8 cellular contexts compared by ENCODE assay signal in genomic region chr10:119209050-119209735, GRCh38. TPM values are rescaled to one million over a fixed set of nuclear protein-coding genes. Genes with fewer than 3 reads are reported as not detected.
DNase-seq lines count a peak whose midpoint lies in the region; ATAC-seq and TF ChIP-seq lines count a peak whose summit lies in the region.

No MANE protein-coding gene starts in this region.

- H3K79me2 ChIP-seq in DOHH2 (ENCODE audit: control insufficient read depth, low read length): no peaks in the 10 kb centered on the region; the same call in 1 of the 2 replicates

- peaks cover 36% of the 10 kb centered on the region for H3K4me1 ChIP-seq in DOHH2 (ENCODE audit: control insufficient read depth, low read length)

- H3F3A ChIP-seq in DOHH2 (ENCODE audit: control insufficient read depth, insufficient read depth): peaks cover 13% of the 10 kb centered on the region

- peaks cover 6% of the 10 kb centered on the region; the same call in 1 of the 2 replicates for H3K27me3 ChIP-seq in DOHH2 (ENCODE audit: control insufficient read depth, low read length)

- H3K9me2 ChIP-seq in DOHH2 (replicated peaks; ENCODE audit: control insufficient read depth, low read length): no peaks in the 10 kb centered on the region

- peaks cover 4% of the 10 kb centered on the region; the same call in 1 of the 2 replicates for H4K20me1 ChIP-seq in DOHH2 (ENCODE audit: control insufficient read depth, insufficient read depth, low read depth, low read length)

- H3K4me3 ChIP-seq in DOHH2 (ENCODE audit: low read length): peak overlapping the region; percentile 93

- peak; percentile 31 for DNase-seq in activated CD4-positive, CD25-positive, alpha-beta regulatory T cell treated with anti-CD3 and anti-CD28 coated beads, Interleukin-2, amount 50 U/mL, for 16 hours (ENCODE audit: low read depth, low spot score)
- peak; percentile 62 for DNase-seq in cerebellum (ENCODE audit: low spot score)
- DNase-seq in kidney glomerular epithelial cell (lab: John Stamatoyannopoulos, UW): peak; percentile 31
- DNase-seq in stimulated activated CD4-positive, alpha-beta T cell treated with anti-CD3 and anti-CD28 coated beads, Interleukin-1b, Interleukin-23, amount 100 ng/mL, for 4 hours (ENCODE audit: low read depth in 2 of 2): peak; percentile 42 to 46

- H3K36me3 ChIP-seq in DOHH2 (ENCODE audit: control insufficient read depth, low read length) (no peaks in the 10 kb centered on the region), KOPT-K1 (ENCODE audit: insufficient read depth, low read length) (no peaks in the 10 kb centered on the region)

- H3K4me2 ChIP-seq in DOHH2 (ENCODE audit: low read length): peak overlapping the region; percentile 91

- peak; percentile 91 for TF ChIP-seq CTCF in DOHH2 (IDR thresholded peaks at IDR 0.05; ENCODE audit: low read depth, low read length, poor library complexity, severe bottlenecking)

- H3K27ac ChIP-seq in DOHH2 (ENCODE audit: low read depth, low read length): peak overlapping the region; percentile 15; the same call in 1 of the 2 replicates
- peak overlapping the region; percentile 92 for H3K27ac ChIP-seq in KOPT-K1 (ENCODE audit: low read depth, low read length, poor library complexity, severe bottlenecking)

- no peak for ATAC-seq in GM18519 (IDR thresholded peaks at IDR 0.05; ENCODE audit: low FRiP score, unreplicated experiment)
- ATAC-seq in HG03520 (IDR thresholded peaks at IDR 0.05; ENCODE audit: unreplicated experiment): no peak

- no peaks in the 10 kb centered on the region for H3K9me3 ChIP-seq in DOHH2 (ENCODE audit: control insufficient read depth, insufficient read depth, low read length)
- H3K9me3 ChIP-seq in KOPT-K1 (ENCODE audit: insufficient read depth, low read length, poor library complexity, severe bottlenecking): no peaks in the 10 kb centered on the region

RNA-seq across cellular contexts. Expression of gene GRK5, which starts 1.8 kb away (rescaled TPM):
- 14.4 TPM for total RNA-seq in cerebellum

RNA-seq across cellular contexts. Expression of gene PRDX3, which starts 30.6 kb away (rescaled TPM):
- total RNA-seq in cerebellum: 81.2 TPM

RNA-seq across cellular contexts. Expression of gene SFXN4, which starts 43.7 kb away (rescaled TPM):
- total RNA-seq in cerebellum: 13.7 TPM
